ENCODE assay signal across 1 cellular context in genomic region chr19:47381121-47381520, GRCh38.
TF ChIP-seq lines count a peak whose summit lies in the region.

No MANE protein-coding gene starts in this region.

TF ChIP-seq in K562, 482 proteins besides CTCF, POLR2A, EP300 and RAD21:
- TF ChIP-seq FOXO4 (CRISPR knock-in tag; IDR thresholded peaks at IDR 0.05) (no peak), NR0B1 (IDR thresholded peaks at IDR 0.05; ENCODE audit: partially characterized antibody) (no peak), POLR2G (IDR thresholded peaks at IDR 0.05; ENCODE audit: low read depth, low read length) (peak; percentile 44; the same call in 1 of the 2 replicates)
